Comparison of ENCODE assay signal across 8 cellular contexts in genomic region chr5:38265546-38266179, GRCh38. TPM values are rescaled to one million over a fixed set of nuclear protein-coding genes. Genes with fewer than 3 reads are reported as not detected.
DNase-seq lines count a peak whose midpoint lies in the region; ATAC-seq and TF ChIP-seq lines count a peak whose summit lies in the region.

No MANE protein-coding gene starts in this region.

- CTCF ChIA-PET in activated CD8-positive, alpha-beta T cell treated with anti-CD3 and anti-CD28 coated beads, Interleukin-2, amount 10 ng/mL, durations not matched to agents 7 days and 5 days (lab: Charles Lee), result interaction anchor here (0.7 to 2.5 kb wide), 15 partner anchors 9 to 544 kb away, joined by 3 to 11 read pairs (median 4); no protein-coding TSS in a partner anchor

- DNase-seq in AG20443 (ENCODE audit: low spot score), result peak; percentile 79
- peak; percentile 85 for DNase-seq in NCI-H2227 (lab: John Stamatoyannopoulos, UW; ENCODE audit: unreplicated experiment)
- peak; percentile 64 for DNase-seq in activated CD8-positive, alpha-beta T cell treated with anti-CD3 and anti-CD28 coated beads, Interleukin-2, amount 10 ng/mL, durations not matched to agents 7 days and 5 days
- DNase-seq in fibroblast of mammary gland (ENCODE audit: low read depth), result peak; percentile 48
- DNase-seq in occipital lobe (lab: John Stamatoyannopoulos, UW), result peak; percentile 4
- DNase-seq in effector memory CD4-positive, alpha-beta T cell, result no peak

- no peak overlapping the region for H3K4me3 Mint-ChIP-seq in activated CD8-positive, alpha-beta T cell treated with anti-CD3 and anti-CD28 coated beads, Interleukin-2, amount 10 ng/mL, durations not matched to agents 7 days and 5 days

- no peaks in the 10 kb centered on the region for H3K27me3 ChIP-seq in effector memory CD4-positive, alpha-beta T cell (replicated peaks; ENCODE audit: control insufficient read depth, insufficient read depth, low read length, poor library complexity, severe bottlenecking)

- peak; percentile 82 for ATAC-seq in GM18498 (IDR thresholded peaks at IDR 0.05; ENCODE audit: unreplicated experiment)
- ATAC-seq in HG02938 (IDR thresholded peaks at IDR 0.05; ENCODE audit: unreplicated experiment), result peak; percentile 81
- ATAC-seq in activated CD8-positive, alpha-beta T cell treated with anti-CD3 and anti-CD28 coated beads, Interleukin-2, amount 10 ng/mL, durations not matched to agents 7 days and 5 days, result peak; percentile 67

- peaks cover 19% of the 10 kb centered on the region for H3K27me3 Mint-ChIP-seq in activated CD8-positive, alpha-beta T cell treated with anti-CD3 and anti-CD28 coated beads, Interleukin-2, amount 10 ng/mL, durations not matched to agents 7 days and 5 days (ENCODE audit: low read depth)

- POLR2A ChIA-PET in activated CD8-positive, alpha-beta T cell treated with anti-CD3 and anti-CD28 coated beads, Interleukin-2, amount 10 ng/mL, durations not matched to agents 7 days and 5 days (lab: Charles Lee), result no interaction called here

- H3K36me3 Mint-ChIP-seq in activated CD8-positive, alpha-beta T cell treated with anti-CD3 and anti-CD28 coated beads, Interleukin-2, amount 10 ng/mL, durations not matched to agents 7 days and 5 days (ENCODE audit: low read depth), result no peaks in the 10 kb centered on the region

- no peaks in the 10 kb centered on the region for H3K9me3 ChIP-seq in effector memory CD4-positive, alpha-beta T cell (ENCODE audit: control insufficient read depth, low read length)

- H3K4me3 ChIP-seq in fibroblast of mammary gland (ENCODE audit: control insufficient read depth, low read depth, low read length), result no peak overlapping the region
- H3K4me3 ChIP-seq in effector memory CD4-positive, alpha-beta T cell (ENCODE audit: insufficient read depth, low read depth, low read length, poor library complexity, severe bottlenecking), result no peak overlapping the region

- H3K27ac Mint-ChIP-seq in activated CD8-positive, alpha-beta T cell treated with anti-CD3 and anti-CD28 coated beads, Interleukin-2, amount 10 ng/mL, durations not matched to agents 7 days and 5 days, result no peak overlapping the region

- no peaks in the 10 kb centered on the region for H3K36me3 ChIP-seq in effector memory CD4-positive, alpha-beta T cell (ENCODE audit: control insufficient read depth, insufficient read depth, low read length)

- no peaks in the 10 kb centered on the region for H3K4me1 ChIP-seq in effector memory CD4-positive, alpha-beta T cell (ENCODE audit: control insufficient read depth, insufficient read depth, low read length, poor library complexity, severe bottlenecking)

- H3K27ac ChIP-seq in effector memory CD4-positive, alpha-beta T cell (ENCODE audit: insufficient read depth, low read length, poor library complexity, severe bottlenecking), result no peak overlapping the region

- peak; percentile 69 for TF ChIP-seq CTCF in fibroblast of mammary gland (conservative IDR thresholded peaks at IDR 0.05; ENCODE audit: control insufficient read depth, insufficient read depth, low read depth, low read length)

- no peaks in the 10 kb centered on the region for H3K9me3 Mint-ChIP-seq in activated CD8-positive, alpha-beta T cell treated with anti-CD3 and anti-CD28 coated beads, Interleukin-2, amount 10 ng/mL, durations not matched to agents 7 days and 5 days (ENCODE audit: insufficient read depth)

- no peaks in the 10 kb centered on the region for H3K4me1 Mint-ChIP-seq in activated CD8-positive, alpha-beta T cell treated with anti-CD3 and anti-CD28 coated beads, Interleukin-2, amount 10 ng/mL, durations not matched to agents 7 days and 5 days (ENCODE audit: low read depth)

RNA-seq across cellular contexts. Expression of gene EGFLAM, which starts 7.3 kb away (rescaled TPM):
- not detected for total RNA-seq in activated CD8-positive, alpha-beta T cell treated with anti-CD3 and anti-CD28 coated beads, Interleukin-2, amount 10 ng/mL, durations not matched to agents 7 days and 5 days
- total RNA-seq in occipital lobe, result 3.1 TPM

Comparison
In these comparisons a context has a peak if more than half of its experiments do, and no peak if none do; other contexts are left out.
1. DNase-seq: peak in AG20443 (single experiment), NCI-H2227 (single experiment), activated CD8-positive, alpha-beta T cell treated with anti-CD3 and anti-CD28 coated beads, Interleukin-2, amount 10 ng/mL, durations not matched to agents 7 days and 5 days (single experiment), fibroblast of mammary gland (single experiment) and occipital lobe (single experiment); none in effector memory CD4-positive, alpha-beta T cell (0 of 3).
2. Peak in every context shown above with its lines, with median percentiles within 50 percentile points of each other: ATAC-seq.